In the genomic region with DNA sequence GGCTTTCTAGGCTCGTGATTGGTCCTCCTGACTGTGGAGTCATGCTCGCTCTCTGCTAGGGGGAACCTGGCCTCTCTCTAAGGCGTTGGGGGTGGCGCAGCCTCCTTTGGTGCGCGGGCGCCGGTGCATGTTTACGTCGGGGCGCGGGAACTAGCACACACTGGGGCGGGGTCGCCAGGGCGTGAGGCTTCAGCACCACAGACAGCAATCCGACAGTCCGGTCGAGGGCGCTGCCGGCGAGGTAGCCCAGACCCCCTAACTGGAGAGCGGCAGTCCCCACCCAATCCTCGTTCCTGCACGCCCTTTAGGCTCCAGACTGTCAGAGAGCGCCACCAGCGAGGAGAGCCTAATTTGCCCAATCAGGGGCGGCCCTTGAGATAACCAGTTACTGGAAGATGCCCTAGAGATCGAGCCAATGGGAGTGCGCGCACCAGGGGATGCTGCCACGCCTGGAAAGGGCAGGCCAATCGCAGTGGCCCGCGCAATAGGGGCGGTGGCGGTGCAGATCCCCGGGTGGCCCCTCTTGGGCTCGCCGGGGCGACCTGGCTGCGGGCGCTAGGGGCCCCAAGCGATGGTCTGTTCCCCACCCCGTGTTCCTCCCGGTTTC, we compare ENCODE assay signal across 1 cellular context.
A peak's percentile ranks its signal among the peaks of the same experiment; 100 is the strongest.
TF ChIP-seq lines count a peak whose summit lies in the region.

No MANE protein-coding gene starts in this region.

TF ChIP-seq in K562, 482 proteins besides CTCF, POLR2A, EP300 and RAD21 (continues in another document):
- TF ChIP-seq, protein P1, sequence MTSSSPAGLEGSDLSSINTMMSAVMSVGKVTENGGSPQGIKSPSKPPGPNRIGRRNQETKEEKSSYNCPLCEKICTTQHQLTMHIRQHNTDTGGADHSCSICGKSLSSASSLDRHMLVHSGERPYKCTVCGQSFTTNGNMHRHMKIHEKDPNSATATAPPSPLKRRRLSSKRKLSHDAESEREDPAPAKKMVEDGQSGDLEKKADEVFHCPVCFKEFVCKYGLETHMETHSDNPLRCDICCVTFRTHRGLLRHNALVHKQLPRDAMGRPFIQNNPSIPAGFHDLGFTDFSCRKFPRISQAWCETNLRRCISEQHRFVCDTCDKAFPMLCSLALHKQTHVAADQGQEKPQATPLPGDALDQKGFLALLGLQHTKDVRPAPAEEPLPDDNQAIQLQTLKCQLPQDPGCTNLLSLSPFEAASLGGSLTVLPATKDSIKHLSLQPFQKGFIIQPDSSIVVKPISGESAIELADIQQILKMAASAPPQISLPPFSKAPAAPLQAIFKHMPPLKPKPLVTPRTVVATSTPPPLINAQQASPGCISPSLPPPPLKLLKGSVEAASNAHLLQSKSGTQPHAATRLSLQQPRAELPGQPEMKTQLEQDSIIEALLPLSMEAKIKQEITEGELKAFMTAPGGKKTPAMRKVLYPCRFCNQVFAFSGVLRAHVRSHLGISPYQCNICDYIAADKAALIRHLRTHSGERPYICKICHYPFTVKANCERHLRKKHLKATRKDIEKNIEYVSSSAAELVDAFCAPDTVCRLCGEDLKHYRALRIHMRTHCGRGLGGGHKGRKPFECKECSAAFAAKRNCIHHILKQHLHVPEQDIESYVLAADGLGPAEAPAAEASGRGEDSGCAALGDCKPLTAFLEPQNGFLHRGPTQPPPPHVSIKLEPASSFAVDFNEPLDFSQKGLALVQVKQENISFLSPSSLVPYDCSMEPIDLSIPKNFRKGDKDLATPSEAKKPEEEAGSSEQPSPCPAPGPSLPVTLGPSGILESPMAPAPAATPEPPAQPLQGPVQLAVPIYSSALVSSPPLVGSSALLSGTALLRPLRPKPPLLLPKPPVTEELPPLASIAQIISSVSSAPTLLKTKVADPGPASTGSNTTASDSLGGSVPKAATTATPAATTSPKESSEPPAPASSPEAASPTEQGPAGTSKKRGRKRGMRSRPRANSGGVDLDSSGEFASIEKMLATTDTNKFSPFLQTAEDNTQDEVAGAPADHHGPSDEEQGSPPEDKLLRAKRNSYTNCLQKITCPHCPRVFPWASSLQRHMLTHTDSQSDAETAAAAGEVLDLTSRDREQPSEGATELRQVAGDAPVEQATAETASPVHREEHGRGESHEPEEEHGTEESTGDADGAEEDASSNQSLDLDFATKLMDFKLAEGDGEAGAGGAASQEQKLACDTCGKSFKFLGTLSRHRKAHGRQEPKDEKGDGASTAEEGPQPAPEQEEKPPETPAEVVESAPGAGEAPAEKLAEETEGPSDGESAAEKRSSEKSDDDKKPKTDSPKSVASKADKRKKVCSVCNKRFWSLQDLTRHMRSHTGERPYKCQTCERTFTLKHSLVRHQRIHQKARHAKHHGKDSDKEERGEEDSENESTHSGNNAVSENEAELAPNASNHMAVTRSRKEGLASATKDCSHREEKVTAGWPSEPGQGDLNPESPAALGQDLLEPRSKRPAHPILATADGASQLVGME (CRISPR knock-in tag; IDR thresholded peaks at IDR 0.05), result no peak
- TF ChIP-seq ZKSCAN3 (CRISPR knock-in tag; IDR thresholded peaks at IDR 0.05) (no peak), NRF1 (conservative IDR thresholded peaks at IDR 0.05 in 1 of 2, IDR thresholded peaks at IDR 0.05 in 1 of 2) (peak; percentile 80 to 82), HDAC8 (tag; IDR thresholded peaks at IDR 0.05) (no peak), RFX1 (IDR thresholded peaks at IDR 0.05) (no peak), LCOR (CRISPR knock-in tag; IDR thresholded peaks at IDR 0.05) (no peak), ZNF717 (CRISPR knock-in tag; IDR thresholded peaks at IDR 0.05) (no peak), SPI1 (IDR thresholded peaks at IDR 0.05; ENCODE audit: borderline replicate concordance, low read depth, low read length) (no peak), PATZ1 (CRISPR knock-in tag; IDR thresholded peaks at IDR 0.05; ENCODE audit: borderline replicate concordance) (no peak), MIER1 (IDR thresholded peaks at IDR 0.05; ENCODE audit: low read depth) (peak; percentile 85), SNRNP70 (optimal IDR thresholded peaks at IDR 0.05; ENCODE audit: low read depth, low read length) (no peak), HSF4 (CRISPR knock-in tag; IDR thresholded peaks at IDR 0.05; ENCODE audit: borderline replicate concordance) (no peak), SIN3A (IDR thresholded peaks at IDR 0.05; ENCODE audit: borderline replicate concordance in 2 of 2, control insufficient read depth in 1 of 2, low read depth in 2 of 2, low read length in 2 of 2) (peak in 1 of 2 experiments; percentile 78; a peak in 1 of 4 replicates), KLF10 (CRISPR knock-in tag; IDR thresholded peaks at IDR 0.05) (no peak), EP400 (IDR thresholded peaks at IDR 0.05) (no peak), MYNN (IDR thresholded peaks at IDR 0.05) (no peak), MYNN (CRISPR knock-in tag; IDR thresholded peaks at IDR 0.05) (no peak), CBX3 (IDR thresholded peaks at IDR 0.05; ENCODE audit: borderline replicate concordance in 1 of 2, low read length in 2 of 2) (0 out of 3 replicates have a peak, but pooled peaks of 1 of the 2 experiments have one; percentile 38), ZNF232 (CRISPR knock-in tag; IDR thresholded peaks at IDR 0.05) (no peak), CREB1 (IDR thresholded peaks at IDR 0.05) (0 out of 2 replicates have a peak, but pooled peaks have one; percentile 42), CREB1 (CRISPR knock-in tag; IDR thresholded peaks at IDR 0.05) (no peak), NR1H2 (CRISPR knock-in tag; IDR thresholded peaks at IDR 0.05) (no peak), SMARCA5 (IDR thresholded peaks at IDR 0.05) (no peak), YY1 (IDR thresholded peaks at IDR 0.05; ENCODE audit: borderline replicate concordance in 1 of 3, control insufficient read depth in 1 of 3, extremely low read depth in 1 of 3, insufficient read depth in 3 of 3, insufficient read length in 1 of 3, insufficient replicate concordance in 2 of 3, low read depth in 1 of 3, low read length in 2 of 3) (peak in 1 of 3 experiments; percentile 6), TEAD1 (CRISPR knock-in tag; IDR thresholded peaks at IDR 0.05) (no peak), ATF1 (CRISPR knock-in tag; IDR thresholded peaks at IDR 0.05) (0 out of 2 replicates have a peak, but pooled peaks have one; percentile 16), ATF1 (tag; IDR thresholded peaks at IDR 0.05) (peak; percentile 80), RCOR1 (IDR thresholded peaks at IDR 0.05; ENCODE audit: borderline replicate concordance in 1 of 2, low read depth in 2 of 2, low read length in 2 of 2) (peak in 1 of 2 experiments; percentile 93; a peak in 3 of 4 replicates), ZNF436 (CRISPR knock-in tag; IDR thresholded peaks at IDR 0.05) (no peak), ATF7 (IDR thresholded peaks at IDR 0.05) (no peak), POLR2AphosphoS2 (IDR thresholded peaks at IDR 0.05; ENCODE audit: low read length) (no peak), KAT8 (IDR thresholded peaks at IDR 0.05; ENCODE audit: low read depth) (no peak), COPS2 (conservative IDR thresholded peaks at IDR 0.05) (no peak), CTBP1 (IDR thresholded peaks at IDR 0.05; ENCODE audit: borderline replicate concordance) (peak; percentile 94), NFYB (IDR thresholded peaks at IDR 0.05; ENCODE audit: extremely low read depth, insufficient read length) (peak; percentile 86), CREM (IDR thresholded peaks at IDR 0.05; ENCODE audit: low read depth) (peak; percentile 42), ZNF146 (CRISPR knock-in tag; IDR thresholded peaks at IDR 0.05; ENCODE audit: unreplicated experiment) (no peak), RBM22 (IDR thresholded peaks at IDR 0.05; ENCODE audit: low read depth, low read length, poor library complexity, severe bottlenecking) (peak; percentile 46), TBP (optimal IDR thresholded peaks at IDR 0.05; ENCODE audit: low read depth, low read length) (peak; percentile 9), ZNF239 (CRISPR knock-in tag; IDR thresholded peaks at IDR 0.05) (no peak), ZNF175 (CRISPR knock-in tag; IDR thresholded peaks at IDR 0.05; ENCODE audit: low read depth) (no peak)
- TF ChIP-seq, protein P2, sequence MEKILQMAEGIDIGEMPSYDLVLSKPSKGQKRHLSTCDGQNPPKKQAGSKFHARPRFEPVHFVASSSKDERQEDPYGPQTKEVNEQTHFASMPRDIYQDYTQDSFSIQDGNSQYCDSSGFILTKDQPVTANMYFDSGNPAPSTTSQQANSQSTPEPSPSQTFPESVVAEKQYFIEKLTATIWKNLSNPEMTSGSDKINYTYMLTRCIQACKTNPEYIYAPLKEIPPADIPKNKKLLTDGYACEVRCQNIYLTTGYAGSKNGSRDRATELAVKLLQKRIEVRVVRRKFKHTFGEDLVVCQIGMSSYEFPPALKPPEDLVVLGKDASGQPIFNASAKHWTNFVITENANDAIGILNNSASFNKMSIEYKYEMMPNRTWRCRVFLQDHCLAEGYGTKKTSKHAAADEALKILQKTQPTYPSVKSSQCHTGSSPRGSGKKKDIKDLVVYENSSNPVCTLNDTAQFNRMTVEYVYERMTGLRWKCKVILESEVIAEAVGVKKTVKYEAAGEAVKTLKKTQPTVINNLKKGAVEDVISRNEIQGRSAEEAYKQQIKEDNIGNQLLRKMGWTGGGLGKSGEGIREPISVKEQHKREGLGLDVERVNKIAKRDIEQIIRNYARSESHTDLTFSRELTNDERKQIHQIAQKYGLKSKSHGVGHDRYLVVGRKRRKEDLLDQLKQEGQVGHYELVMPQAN (IDR thresholded peaks at IDR 0.05; ENCODE audit: borderline replicate concordance), result no peak
- TF ChIP-seq, protein P3, sequence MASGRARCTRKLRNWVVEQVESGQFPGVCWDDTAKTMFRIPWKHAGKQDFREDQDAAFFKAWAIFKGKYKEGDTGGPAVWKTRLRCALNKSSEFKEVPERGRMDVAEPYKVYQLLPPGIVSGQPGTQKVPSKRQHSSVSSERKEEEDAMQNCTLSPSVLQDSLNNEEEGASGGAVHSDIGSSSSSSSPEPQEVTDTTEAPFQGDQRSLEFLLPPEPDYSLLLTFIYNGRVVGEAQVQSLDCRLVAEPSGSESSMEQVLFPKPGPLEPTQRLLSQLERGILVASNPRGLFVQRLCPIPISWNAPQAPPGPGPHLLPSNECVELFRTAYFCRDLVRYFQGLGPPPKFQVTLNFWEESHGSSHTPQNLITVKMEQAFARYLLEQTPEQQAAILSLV (tag; IDR thresholded peaks at IDR 0.05), result no peak
- TF ChIP-seq, protein P4, sequence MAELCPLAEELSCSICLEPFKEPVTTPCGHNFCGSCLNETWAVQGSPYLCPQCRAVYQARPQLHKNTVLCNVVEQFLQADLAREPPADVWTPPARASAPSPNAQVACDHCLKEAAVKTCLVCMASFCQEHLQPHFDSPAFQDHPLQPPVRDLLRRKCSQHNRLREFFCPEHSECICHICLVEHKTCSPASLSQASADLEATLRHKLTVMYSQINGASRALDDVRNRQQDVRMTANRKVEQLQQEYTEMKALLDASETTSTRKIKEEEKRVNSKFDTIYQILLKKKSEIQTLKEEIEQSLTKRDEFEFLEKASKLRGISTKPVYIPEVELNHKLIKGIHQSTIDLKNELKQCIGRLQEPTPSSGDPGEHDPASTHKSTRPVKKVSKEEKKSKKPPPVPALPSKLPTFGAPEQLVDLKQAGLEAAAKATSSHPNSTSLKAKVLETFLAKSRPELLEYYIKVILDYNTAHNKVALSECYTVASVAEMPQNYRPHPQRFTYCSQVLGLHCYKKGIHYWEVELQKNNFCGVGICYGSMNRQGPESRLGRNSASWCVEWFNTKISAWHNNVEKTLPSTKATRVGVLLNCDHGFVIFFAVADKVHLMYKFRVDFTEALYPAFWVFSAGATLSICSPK (IDR thresholded peaks at IDR 0.05; ENCODE audit: borderline replicate concordance), result no peak
- TF ChIP-seq, protein P5, sequence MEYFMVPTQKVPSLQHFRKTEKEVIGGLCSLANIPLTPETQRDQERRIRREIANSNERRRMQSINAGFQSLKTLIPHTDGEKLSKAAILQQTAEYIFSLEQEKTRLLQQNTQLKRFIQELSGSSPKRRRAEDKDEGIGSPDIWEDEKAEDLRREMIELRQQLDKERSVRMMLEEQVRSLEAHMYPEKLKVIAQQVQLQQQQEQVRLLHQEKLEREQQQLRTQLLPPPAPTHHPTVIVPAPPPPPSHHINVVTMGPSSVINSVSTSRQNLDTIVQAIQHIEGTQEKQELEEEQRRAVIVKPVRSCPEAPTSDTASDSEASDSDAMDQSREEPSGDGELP (CRISPR knock-in tag; IDR thresholded peaks at IDR 0.05; ENCODE audit: borderline replicate concordance), result peak; percentile 30; the same call in 1 of the 2 replicates
- TF ChIP-seq, protein P6, sequence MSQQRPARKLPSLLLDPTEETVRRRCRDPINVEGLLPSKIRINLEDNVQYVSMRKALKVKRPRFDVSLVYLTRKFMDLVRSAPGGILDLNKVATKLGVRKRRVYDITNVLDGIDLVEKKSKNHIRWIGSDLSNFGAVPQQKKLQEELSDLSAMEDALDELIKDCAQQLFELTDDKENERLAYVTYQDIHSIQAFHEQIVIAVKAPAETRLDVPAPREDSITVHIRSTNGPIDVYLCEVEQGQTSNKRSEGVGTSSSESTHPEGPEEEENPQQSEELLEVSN (IDR thresholded peaks at IDR 0.05; ENCODE audit: borderline replicate concordance in 1 of 2, extremely low read depth in 1 of 2, insufficient read depth in 1 of 2, insufficient read length in 1 of 2, low read depth in 1 of 2, low read length in 1 of 2, poor library complexity in 1 of 2, severe bottlenecking in 1 of 2), result peak; percentile 63 to 86
